9 cellular contexts compared by ENCODE assay signal in genomic region chr12:54372113-54372806, GRCh38. TPM values are rescaled to one million over a fixed set of nuclear protein-coding genes. Genes with fewer than 3 reads are reported as not detected.
DNase-seq lines count a peak whose midpoint lies in the region; ATAC-seq and TF ChIP-seq lines count a peak whose summit lies in the region.
"Had no signal": no experiment of that assay in that cellular context is flagged by ENCODE, and none has a peak within 500 bp of the region (broad histone marks: within the 10 kb centered on the region; RNA-seq: fewer than 3 reads in every experiment).

No MANE protein-coding gene starts in this region.

- H3K4me1 Mint-ChIP-seq in stimulated activated naive CD8-positive, alpha-beta T cell treated with anti-CD3 and anti-CD28 coated beads, Interleukin-15, Interleukin-2, amounts not matched to agents 100 ng/mL and 50 ng/mL, for 24 hours (ENCODE audit: low read depth): peaks cover 39% of the 10 kb centered on the region
- H3K4me1 Mint-ChIP-seq in brain: peaks cover 98% of the 10 kb centered on the region
- peaks cover 14 to 33% (median 27%) of the 10 kb centered on the region in 4 donors for H3K4me1 Mint-ChIP-seq in naive thymus-derived CD8-positive, alpha-beta T cell

- H3K36me3 Mint-ChIP-seq in stimulated activated naive CD8-positive, alpha-beta T cell treated with anti-CD3 and anti-CD28 coated beads, Interleukin-15, Interleukin-2, amounts not matched to agents 100 ng/mL and 50 ng/mL, for 24 hours (ENCODE audit: low read depth): no peaks in the 10 kb centered on the region
- H3K36me3 Mint-ChIP-seq in brain: no peaks in the 10 kb centered on the region
- H3K36me3 Mint-ChIP-seq in naive thymus-derived CD8-positive, alpha-beta T cell: no peaks in the 10 kb centered on the region

- H3K27ac Mint-ChIP-seq in stimulated activated naive CD8-positive, alpha-beta T cell treated with anti-CD3 and anti-CD28 coated beads, Interleukin-15, Interleukin-2, amounts not matched to agents 100 ng/mL and 50 ng/mL, for 24 hours: peak overlapping the region; percentile 2
- H3K27ac Mint-ChIP-seq in brain: peak overlapping the region; percentile 12 to 90 (median 79)
- H3K27ac Mint-ChIP-seq in naive thymus-derived CD8-positive, alpha-beta T cell: peak overlapping the region in 8 of 10 donors; percentile 13 to 72 (median 38)

- POLR2A ChIA-PET in naive thymus-derived CD8-positive, alpha-beta T cell (lab: Charles Lee): no interaction called here

- no peak for ATAC-seq in stimulated activated naive CD8-positive, alpha-beta T cell treated with anti-CD3 and anti-CD28 coated beads, Interleukin-15, Interleukin-2, amounts not matched to agents 100 U/mL and 50 U/mL, for 24 hours
- peak in 1 of 2 donors; percentile 3 for ATAC-seq in naive thymus-derived CD8-positive, alpha-beta T cell
- no peak for ATAC-seq in GM21381 (IDR thresholded peaks at IDR 0.05; ENCODE audit: unreplicated experiment)

- no peaks in the 10 kb centered on the region for H3K9me3 Mint-ChIP-seq in stimulated activated naive CD8-positive, alpha-beta T cell treated with anti-CD3 and anti-CD28 coated beads, Interleukin-15, Interleukin-2, amounts not matched to agents 100 ng/mL and 50 ng/mL, for 24 hours
- H3K9me3 Mint-ChIP-seq in brain: no peaks in the 10 kb centered on the region
- no peaks in the 10 kb centered on the region for H3K9me3 Mint-ChIP-seq in naive thymus-derived CD8-positive, alpha-beta T cell

- no peaks in the 10 kb centered on the region for H3K27me3 Mint-ChIP-seq in stimulated activated naive CD8-positive, alpha-beta T cell treated with anti-CD3 and anti-CD28 coated beads, Interleukin-15, Interleukin-2, amounts not matched to agents 100 ng/mL and 50 ng/mL, for 24 hours
- H3K27me3 Mint-ChIP-seq in brain: no peaks in the 10 kb centered on the region
- no peaks in the 10 kb centered on the region for H3K27me3 Mint-ChIP-seq in naive thymus-derived CD8-positive, alpha-beta T cell

- TF ChIP-seq CTCF in brain (conservative IDR thresholded peaks at IDR 0.05): no peak

- no peak overlapping the region for H3K4me3 Mint-ChIP-seq in stimulated activated naive CD8-positive, alpha-beta T cell treated with anti-CD3 and anti-CD28 coated beads, Interleukin-15, Interleukin-2, amounts not matched to agents 100 ng/mL and 50 ng/mL, for 24 hours
- peak overlapping the region in 3 of 5 experiments; percentile 15 to 55 (median 32) for H3K4me3 Mint-ChIP-seq in brain
- no peak overlapping the region for H3K4me3 Mint-ChIP-seq in naive thymus-derived CD8-positive, alpha-beta T cell

- no peak for DNase-seq in stimulated activated naive CD8-positive, alpha-beta T cell treated with anti-CD3 and anti-CD28 coated beads, Interleukin-15, Interleukin-2, amounts not matched to agents 100 U/mL and 50 U/mL, for 24 hours
- no peak for DNase-seq in naive thymus-derived CD8-positive, alpha-beta T cell
- no peak for DNase-seq in OCI-M2 (lab: John Stamatoyannopoulos, UW; ENCODE audit: unreplicated experiment)
- no peak for DNase-seq in NCI-H69 (lab: John Stamatoyannopoulos, UW)
- no peak for DNase-seq in HUDEP-2 (lab: John Stamatoyannopoulos, UW; ENCODE audit: unreplicated experiment in 76 of 76)
- DNase-seq: right lobe of liver had no signal

RNA-seq across cellular contexts. Expression of gene GPR84, which starts 8.0 kb away (rescaled TPM):
- not detected for polyA plus RNA-seq in brain (ENCODE audit: insufficient read depth, low read depth, low replicate concordance)
- total RNA-seq in naive thymus-derived CD8-positive, alpha-beta T cell: not detected
- not detected for polyA plus RNA-seq in naive thymus-derived CD8-positive, alpha-beta T cell

RNA-seq across cellular contexts. Expression of gene ZNF385A, which starts 12.3 kb away (rescaled TPM):
- polyA plus RNA-seq in brain (ENCODE audit: insufficient read depth, low read depth, low replicate concordance): 109 TPM
- 1 to 10 TPM; 1.7 to 3.2 TPM for total RNA-seq in naive thymus-derived CD8-positive, alpha-beta T cell
- under 1 TPM in 1 of 3 donors, not detected in 2; 0.42 TPM for polyA plus RNA-seq in naive thymus-derived CD8-positive, alpha-beta T cell

RNA-seq across cellular contexts. Expression of gene ITGA5, which starts 46.8 kb away (rescaled TPM):
- polyA plus RNA-seq in brain (ENCODE audit: insufficient read depth, low read depth, low replicate concordance): 12.0 TPM
- 100 to 1,000 TPM; 126 to 127 TPM for total RNA-seq in naive thymus-derived CD8-positive, alpha-beta T cell
- 10 to 100 TPM; 13.4 to 44.5 (median 19.7) TPM for polyA plus RNA-seq in naive thymus-derived CD8-positive, alpha-beta T cell

RNA-seq across cellular contexts. Expression of gene COPZ1, which starts 47.3 kb away (rescaled TPM):
- polyA plus RNA-seq in brain (ENCODE audit: insufficient read depth, low read depth, low replicate concordance): 220 TPM
- 10 to 100 TPM; 79.0 to 83.5 TPM for total RNA-seq in naive thymus-derived CD8-positive, alpha-beta T cell
- 100 to 1,000 TPM; 128 to 152 (median 132) TPM for polyA plus RNA-seq in naive thymus-derived CD8-positive, alpha-beta T cell

Comparison
In these comparisons a context has a peak if more than half of its experiments do, and no peak if none do; other contexts are left out.
1. H3K27ac Mint-ChIP-seq: peak in every context shown above with its lines; median percentile 79 in brain; 38 in naive thymus-derived CD8-positive, alpha-beta T cell; 2 in stimulated activated naive CD8-positive, alpha-beta T cell treated with anti-CD3 and anti-CD28 coated beads, Interleukin-15, Interleukin-2, amounts not matched to agents 100 ng/mL and 50 ng/mL, for 24 hours.
2. H3K4me3 Mint-ChIP-seq: peak in brain (3 of 5); none in stimulated activated naive CD8-positive, alpha-beta T cell treated with anti-CD3 and anti-CD28 coated beads, Interleukin-15, Interleukin-2, amounts not matched to agents 100 ng/mL and 50 ng/mL, for 24 hours (single experiment) and naive thymus-derived CD8-positive, alpha-beta T cell (0 of 10).
3. RNA of gene ZNF385A, which starts 12.3 kb away (polyA plus RNA-seq): 109 TPM in brain (single experiment); 0.42 TPM in naive thymus-derived CD8-positive, alpha-beta T cell; every median in the first group is over 10 times any median in the second.